Comparison of ENCODE assay signal across 10 cellular contexts in genomic region chr12:47829584-47829983, GRCh38. TPM values are rescaled to one million over a fixed set of nuclear protein-coding genes. Genes with fewer than 3 reads are reported as not detected.
DNase-seq lines count a peak whose midpoint lies in the region; ATAC-seq and TF ChIP-seq lines count a peak whose summit lies in the region.
"Had no signal": no experiment of that assay in that cellular context is flagged by ENCODE, and none has a peak within 500 bp of the region (broad histone marks: within the 10 kb centered on the region; RNA-seq: fewer than 3 reads in every experiment).

No MANE protein-coding gene starts in this region.

- H3K4me1 ChIP-seq in CD8-positive, alpha-beta memory T cell (ENCODE audit: insufficient read depth, low read length) = peaks cover 94% of the 10 kb centered on the region
- H3K4me1 ChIP-seq in gastroesophageal sphincter = peaks cover 16 to 58% (median 39%) of the 10 kb centered on the region in 3 donors
- peaks cover 17 to 29% of the 10 kb centered on the region in 2 donors for H3K4me1 ChIP-seq in gastrocnemius medialis

- TF ChIP-seq POLR2A in gastroesophageal sphincter (IDR thresholded peaks at IDR 0.05) (no peak), gastrocnemius medialis (IDR thresholded peaks at IDR 0.05) (no peak)

- WGBS in gastroesophageal sphincter (ENCODE audit: low coverage in 1 of 2), 2 donors = 55 to 92% methylated on average over 2 of the region's 4 CpGs

- intact Hi-C loops in gastrocnemius medialis (cut with DNase I; ENCODE audit: low total_unique reads) = no loop called here

- POLR2A ChIA-PET in CD8-positive, alpha-beta memory T cell (lab: Charles Lee) = interaction anchor here (0.9 kb wide), 1 partner anchor 12 kb away, joined by 3 read pairs; no protein-coding TSS in a partner anchor

- H3K36me3 Mint-ChIP-seq in CD8-positive, alpha-beta memory T cell = no peaks in the 10 kb centered on the region
- H3K36me3 Mint-ChIP-seq: WTC11 had no signal

- TF ChIP-seq CTCF in gastroesophageal sphincter (IDR thresholded peaks at IDR 0.05) = no peak
- TF ChIP-seq CTCF in gastrocnemius medialis (IDR thresholded peaks at IDR 0.05 in 4 of 5, conservative IDR thresholded peaks at IDR 0.05 in 1 of 5) = no peak

- H3K27ac Mint-ChIP-seq in CD8-positive, alpha-beta memory T cell = no peak overlapping the region
- H3K27ac Mint-ChIP-seq: WTC11 had no signal

- H3K27me3 ChIP-seq in CD8-positive, alpha-beta memory T cell (ENCODE audit: insufficient read depth, low read length, poor library complexity, severe bottlenecking) = no peaks in the 10 kb centered on the region
- no peaks in the 10 kb centered on the region for H3K27me3 ChIP-seq in gastroesophageal sphincter
- no peaks in the 10 kb centered on the region for H3K27me3 ChIP-seq in gastrocnemius medialis

- no peak overlapping the region for H3K4me3 Mint-ChIP-seq in CD8-positive, alpha-beta memory T cell

- H3K4me1 Mint-ChIP-seq in CD8-positive, alpha-beta memory T cell = peaks cover 56 to 80% (median 76%) of the 10 kb centered on the region in 3 donors

- DNase-seq in CD8-positive, alpha-beta memory T cell = no peak
- DNase-seq in SK-N-MC (ENCODE audit: low read depth, low spot score) = no peak
- no peak for DNase-seq in gastrocnemius medialis
- DNase-seq in HK-2 (ENCODE audit: unreplicated experiment) = no peak
- no peak for DNase-seq in activated gamma-delta T cell (lab: John Stamatoyannopoulos, UW)
- DNase-seq in AG20443 (ENCODE audit: low spot score) = no peak
- no peak for DNase-seq in SIG-M5 treated with dmso at 0.1 percent for 504 hours (lab: John Stamatoyannopoulos, UW; ENCODE audit: unreplicated experiment)
- DNase-seq: NCI-H2029 had no signal

- H3K9me3 Mint-ChIP-seq in CD8-positive, alpha-beta memory T cell = no peaks in the 10 kb centered on the region
- H3K9me3 Mint-ChIP-seq: WTC11 had no signal

- ATAC-seq in gastroesophageal sphincter (no peak), gastrocnemius medialis (no peak)

- in situ Hi-C loops in gastrocnemius medialis (cut with MboI; ENCODE audit: low sequenced_read_pairs in 4 of 4) = loop anchor here in 2 of 4 donors (25.0 kb wide), 1 partner anchor 92 kb away; the partner anchor contains the start of gene ENDOU (in 2 of the 2)

- no peak for TF ChIP-seq EP300 in gastroesophageal sphincter (IDR thresholded peaks at IDR 0.05)

- no peaks in the 10 kb centered on the region for H3K36me3 ChIP-seq in CD8-positive, alpha-beta memory T cell (ENCODE audit: insufficient read depth, low read length)
- no peaks in the 10 kb centered on the region for H3K36me3 ChIP-seq in SK-N-MC (ENCODE audit: insufficient read depth, low read length)
- H3K36me3 ChIP-seq in gastroesophageal sphincter = no peaks in the 10 kb centered on the region
- no peaks in the 10 kb centered on the region for H3K36me3 ChIP-seq in gastrocnemius medialis

- H3K27me3 Mint-ChIP-seq in CD8-positive, alpha-beta memory T cell = no peaks in the 10 kb centered on the region

- H3K9ac ChIP-seq in SK-N-MC (ENCODE audit: insufficient read length) = no peak overlapping the region

- H3K27ac ChIP-seq in CD8-positive, alpha-beta memory T cell (ENCODE audit: low read depth, low read length) = peak overlapping the region; percentile 34
- 0 out of 2 replicates have a peak overlapping the region, but pooled peaks have one; percentile 42 for H3K27ac ChIP-seq in SK-N-MC
- peak overlapping the region; percentile 79 to 94 (median 86) for H3K27ac ChIP-seq in gastroesophageal sphincter
- H3K27ac ChIP-seq in gastrocnemius medialis = peak overlapping the region; percentile 69 to 77 (median 73)

- H3K4me3 ChIP-seq in CD8-positive, alpha-beta memory T cell (ENCODE audit: low read length) = no peak overlapping the region
- no peak overlapping the region for H3K4me3 ChIP-seq in SK-N-MC
- H3K4me3 ChIP-seq in gastroesophageal sphincter = no peak overlapping the region
- H3K4me3 ChIP-seq in gastrocnemius medialis = no peak overlapping the region

- H3K9me3 ChIP-seq in CD8-positive, alpha-beta memory T cell (ENCODE audit: low read length) = no peaks in the 10 kb centered on the region
- H3K9me3 ChIP-seq in SK-N-MC (ENCODE audit: low read depth, low read length) = no peaks in the 10 kb centered on the region
- no peaks in the 10 kb centered on the region for H3K9me3 ChIP-seq in gastroesophageal sphincter
- no peaks in the 10 kb centered on the region for H3K9me3 ChIP-seq in gastrocnemius medialis

- CTCF ChIA-PET in CD8-positive, alpha-beta memory T cell (lab: Charles Lee) = interaction anchor here (0.9 to 17.5 kb wide), 4 partner anchors 9 to 88 kb away, joined by 3 to 452 read pairs (median 100); partner anchors contain the start of gene HDAC7

RNA-seq across cellular contexts. Expression of gene HDAC7, which starts 9.9 kb away (rescaled TPM):
- total RNA-seq in CD8-positive, alpha-beta memory T cell = 100 to 1,000 TPM; 206 to 207 TPM
- 23.1 TPM for polyA plus RNA-seq in CD8-positive, alpha-beta memory T cell
- total RNA-seq in gastroesophageal sphincter (10 to 100 TPM; 55.9 to 96.5 (median 59.4) TPM), gastrocnemius medialis (10 to 100 TPM; 12.2 to 27.1 (median 17.0) TPM)

RNA-seq across cellular contexts. Expression of gene SLC48A1, which starts 56.5 kb away (rescaled TPM):
- 10 to 100 TPM; 10.9 to 11.5 TPM for total RNA-seq in CD8-positive, alpha-beta memory T cell
- 9.1 TPM for polyA plus RNA-seq in CD8-positive, alpha-beta memory T cell
- total RNA-seq in gastroesophageal sphincter = 10 to 100 TPM; 40.7 to 66.8 (median 53.3) TPM
- total RNA-seq in gastrocnemius medialis = 10 to 100 TPM; 28.3 to 62.6 (median 45.6) TPM

Comparison
In these comparisons a context has a peak if more than half of its experiments do, and no peak if none do; other contexts are left out.
1. H3K27ac ChIP-seq: peak in every context shown above with its lines; median percentile 86 in gastroesophageal sphincter; 73 in gastrocnemius medialis; 42 in SK-N-MC; 34 in CD8-positive, alpha-beta memory T cell.